ENCODE assay signal across 1 cellular context in the genomic region with DNA sequence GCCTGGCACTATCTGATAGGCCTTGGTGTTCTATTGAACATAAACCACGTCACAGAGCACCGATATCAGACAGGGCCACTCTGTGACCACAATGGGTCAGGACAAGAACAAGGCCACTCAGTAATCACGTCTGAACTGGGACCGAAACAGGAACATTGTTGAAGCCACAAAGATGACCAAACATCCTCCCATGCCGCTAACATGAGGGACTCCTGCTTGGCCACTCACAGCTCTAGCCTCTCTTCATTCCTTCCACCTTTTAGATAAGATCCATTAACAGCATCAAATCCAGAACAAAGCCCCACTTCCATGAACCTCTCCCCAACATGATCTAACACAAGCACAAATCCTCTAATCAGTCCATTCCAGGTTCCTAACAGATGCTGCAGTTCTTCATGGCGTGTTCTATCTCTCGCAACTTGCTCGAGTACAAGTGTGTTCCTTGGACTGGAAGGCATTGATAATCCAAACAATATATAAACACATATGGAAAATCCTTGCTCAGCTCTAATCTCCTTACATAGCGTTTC.
TF ChIP-seq lines count a peak whose summit lies in the region.

No MANE protein-coding gene starts in this region.

TF ChIP-seq in K562, 482 proteins besides CTCF, POLR2A, EP300 and RAD21 (continued from another document):
- TF ChIP-seq U2AF1 (optimal IDR thresholded peaks at IDR 0.05; ENCODE audit: low read depth, low read length) (no peak), YBX1 (IDR thresholded peaks at IDR 0.05) (no peak), PHB (CRISPR knock-in tag; IDR thresholded peaks at IDR 0.05) (no peak), MTA1 (IDR thresholded peaks at IDR 0.05; ENCODE audit: borderline replicate concordance) (no peak), SNIP1 (IDR thresholded peaks at IDR 0.05; ENCODE audit: low read depth) (no peak), NCOA1 (IDR thresholded peaks at IDR 0.05; ENCODE audit: low read depth) (no peak), WHSC1 (IDR thresholded peaks at IDR 0.05; ENCODE audit: low read length) (no peak), CHD2 (IDR thresholded peaks at IDR 0.05; ENCODE audit: low read depth, low read length) (no peak), ZNF354B (CRISPR knock-in tag; IDR thresholded peaks at IDR 0.05) (no peak), POLR2AphosphoS2 (IDR thresholded peaks at IDR 0.05; ENCODE audit: low read length) (no peak), GABPB2 (CRISPR knock-in tag; conservative IDR thresholded peaks at IDR 0.05) (no peak), CBX5 (IDR thresholded peaks at IDR 0.05; ENCODE audit: borderline replicate concordance, low read depth) (no peak), SMAD1 (IDR thresholded peaks at IDR 0.05; ENCODE audit: low read depth, low read length, partially characterized antibody) (no peak)
- TF ChIP-seq, protein P1, sequence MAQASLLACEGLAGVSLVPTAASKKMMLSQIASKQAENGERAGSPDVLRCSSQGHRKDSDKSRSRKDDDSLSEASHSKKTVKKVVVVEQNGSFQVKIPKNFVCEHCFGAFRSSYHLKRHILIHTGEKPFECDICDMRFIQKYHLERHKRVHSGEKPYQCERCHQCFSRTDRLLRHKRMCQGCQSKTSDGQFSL (CRISPR knock-in tag; IDR thresholded peaks at IDR 0.05): no peak
- TF ChIP-seq, protein P1 (tag; IDR thresholded peaks at IDR 0.05): no peak
- TF ChIP-seq, protein P2, sequence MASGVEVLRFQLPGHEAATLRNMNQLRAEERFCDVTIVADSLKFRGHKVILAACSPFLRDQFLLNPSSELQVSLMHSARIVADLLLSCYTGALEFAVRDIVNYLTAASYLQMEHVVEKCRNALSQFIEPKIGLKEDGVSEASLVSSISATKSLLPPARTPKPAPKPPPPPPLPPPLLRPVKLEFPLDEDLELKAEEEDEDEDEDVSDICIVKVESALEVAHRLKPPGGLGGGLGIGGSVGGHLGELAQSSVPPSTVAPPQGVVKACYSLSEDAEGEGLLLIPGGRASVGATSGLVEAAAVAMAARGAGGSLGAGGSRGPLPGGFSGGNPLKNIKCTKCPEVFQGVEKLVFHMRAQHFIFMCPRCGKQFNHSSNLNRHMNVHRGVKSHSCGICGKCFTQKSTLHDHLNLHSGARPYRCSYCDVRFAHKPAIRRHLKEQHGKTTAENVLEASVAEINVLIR (CRISPR knock-in tag; IDR thresholded peaks at IDR 0.05): no peak
